ENCODE assay signal across 20 cellular contexts in the genomic region with DNA sequence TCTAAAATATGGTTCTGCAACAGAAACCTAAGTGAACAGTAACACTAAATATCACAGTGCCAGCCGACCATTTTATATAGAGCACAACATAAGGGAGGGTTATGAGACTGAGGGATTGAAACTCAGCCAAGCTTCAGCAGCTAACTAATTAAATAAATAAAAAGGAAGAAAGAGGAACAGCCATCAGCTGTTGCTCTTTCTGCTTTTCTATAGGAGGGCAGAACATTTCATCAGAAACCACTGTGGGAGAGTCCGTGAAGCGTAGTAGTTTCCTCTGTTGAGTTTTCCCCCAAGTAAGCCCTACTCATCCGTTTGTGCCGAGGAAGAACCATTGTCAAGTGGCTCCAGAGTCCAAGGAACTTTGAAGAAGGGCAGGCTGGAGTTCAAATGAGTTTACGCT.
"Had no signal": no experiment of that assay in that cellular context is flagged by ENCODE, and none has a peak within 500 bp of the region (broad histone marks: within the 10 kb centered on the region; RNA-seq: fewer than 3 reads in every experiment).

No MANE protein-coding gene starts in this region.

- H3K9me3 ChIP-seq: heart left ventricle, neutrophil, right atrium auricular region, transverse colon had no signal

- H3K27me3 ChIP-seq: heart left ventricle, neutrophil, right atrium auricular region, transverse colon had no signal

- H3K36me3 ChIP-seq: neutrophil had no signal

- DNase-seq: activated CD4-positive, alpha-beta T cell treated with anti-CD3 and anti-CD28 coated beads for 1 hour; activated CD4-positive, alpha-beta T cell treated with anti-CD3 and anti-CD28 coated beads, Interleukin-2, amount 50 U/mL, for 4 hours; activated naive CD4-positive, alpha-beta T cell treated with Interleukin-2 at 50 U/mL for 16 hours; activated naive CD8-positive, alpha-beta T cell treated with anti-CD3 and anti-CD28 coated beads, Interleukin-2, amount 50 U/mL, for 24 hours; activated T-cell treated with anti-CD3 and anti-CD28 coated beads for 4 hours; aorta; dermis blood vessel endothelial cell; effector memory CD8-positive, alpha-beta T cell; heart left ventricle; immature natural killer cell; left cardiac atrium; posterior cingulate gyrus; stimulated activated CD4-positive, alpha-beta T cell treated with anti-CD3 and anti-CD28 coated beads, Interleukin-4, amount 100 ng/mL, for 4 hours; stimulated activated CD8-positive, alpha-beta memory T cell treated with anti-CD3 and anti-CD28 coated beads, Interleukin-4, amount 100 ng/mL, for 48 hours; stimulated activated naive CD8-positive, alpha-beta T cell treated with anti-CD3 and anti-CD28 coated beads, Interleukin-15, Interleukin-2, amounts not matched to agents 100 U/mL and 50 U/mL, for 24 hours; transverse colon had no signal

- H3K4me3 ChIP-seq: heart left ventricle, right atrium auricular region, skin epidermis, transverse colon had no signal

- ATAC-seq: activated naive CD8-positive, alpha-beta T cell treated with anti-CD3 and anti-CD28 coated beads, Interleukin-2, amount 50 U/mL, for 24 hours; effector memory CD8-positive, alpha-beta T cell; heart left ventricle; left cardiac atrium; stimulated activated naive CD8-positive, alpha-beta T cell treated with anti-CD3 and anti-CD28 coated beads, Interleukin-15, Interleukin-2, amounts not matched to agents 100 U/mL and 50 U/mL, for 24 hours had no signal

- H3K27ac ChIP-seq: epithelial cell of prostate, neutrophil, skin epidermis, transverse colon had no signal
